In the genomic region with DNA sequence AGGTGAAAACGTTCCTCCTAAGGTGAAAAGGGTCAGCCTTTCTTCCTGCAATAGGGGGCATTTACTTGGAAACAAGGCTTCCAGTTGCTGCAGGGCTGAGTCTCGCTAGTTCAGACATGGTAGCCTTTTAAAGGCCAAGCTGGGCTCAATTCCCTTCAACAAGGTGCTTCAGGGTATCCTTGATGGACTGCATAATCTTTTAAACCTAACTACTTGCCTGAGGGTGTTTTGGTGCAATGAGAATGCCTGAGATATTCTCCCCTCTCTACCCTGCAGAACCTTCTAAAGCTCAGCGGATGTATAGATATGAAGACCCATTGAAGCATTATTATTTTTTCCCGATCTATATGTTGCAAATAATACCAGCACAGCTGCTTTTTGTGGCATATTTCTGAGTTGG, we compare ENCODE assay signal across 35 cellular contexts.
"Had no signal": no experiment of that assay in that cellular context is flagged by ENCODE, and none has a peak within 500 bp of the region (broad histone marks: within the 10 kb centered on the region; RNA-seq: fewer than 3 reads in every experiment).

No MANE protein-coding gene starts in this region.

- H3K9ac ChIP-seq: KMS-11 had no signal

- H3K27ac ChIP-seq: KMS-11 had no signal

- H3K4me3 ChIP-seq: MG63 had no signal

- H3K27me3 ChIP-seq: MG63 had no signal

- H3K4me2 ChIP-seq: KMS-11 had no signal

- H3K36me3 ChIP-seq: MG63 had no signal

- DNase-seq: Karpas-422, Kasumi-1, KBM-7, KG1, MG63, MM.1S, MV-4-11, NCI-H1048, NCI-H1092, NCI-H1092 treated with DMSO at 0.1 percent for 48 hours, NCI-H1105, NCI-H1105 treated with DMSO at 0.1 percent for 48 hours, NCI-H1417, NCI-H1417 treated with DMSO at 0.1 percent for 48 hours, NCI-H1436, NCI-H1436 treated with DMSO at 0.1 percent for 48 hours, NCI-H146, NCI-H1694, NCI-H1694 treated with DMSO at 0.1 percent for 48 hours, NCI-H187, NCI-H187 treated with DMSO at 0.1 percent for 48 hours, NCI-H1930, NCI-H2029, NCI-H2029 treated with DMSO at 0.1 percent for 48 hours, NCI-H2081 treated with DMSO at 0.1 percent for 48 hours, NCI-H2107, NCI-H2171, NCI-H2171 treated with DMSO at 0.1 percent for 48 hours, NCI-H2227 treated with DMSO at 0.1 percent for 48 hours, NCI-H226, NCI-H345, NCI-H446, NCI-H446 treated with DMSO at 0.1 percent for 48 hours, NCI-H510A had no signal
